In genomic region chr11:64814712-64815187, GRCh38 we compare ENCODE assay signal across 13 cellular contexts. TPM values are rescaled to one million over a fixed set of nuclear protein-coding genes. Genes with fewer than 3 reads are reported as not detected.
DNase-seq lines count a peak whose midpoint lies in the region; ATAC-seq and TF ChIP-seq lines count a peak whose summit lies in the region.
"Had no signal": no experiment of that assay in that cellular context is flagged by ENCODE, and none has a peak within 500 bp of the region (broad histone marks: within the 10 kb centered on the region; RNA-seq: fewer than 3 reads in every experiment).

No MANE protein-coding gene starts in this region.

- TF ChIP-seq POLR2A in GM18505 (IDR thresholded peaks at IDR 0.05; ENCODE audit: borderline replicate concordance, extremely low read depth, insufficient read depth, insufficient read length), result no peak

- no peaks in the 10 kb centered on the region for H3K27me3 ChIP-seq in effector memory CD4-positive, alpha-beta T cell (replicated peaks; ENCODE audit: control insufficient read depth, insufficient read depth, low read length, poor library complexity, severe bottlenecking)
- H3K27me3 ChIP-seq in HAP-1 (ENCODE audit: low read depth) (no peaks in the 10 kb centered on the region), left lung (no peaks in the 10 kb centered on the region)
- H3K27me3 ChIP-seq: testis had no signal

- no peak overlapping the region for H3K27ac ChIP-seq in effector memory CD4-positive, alpha-beta T cell (ENCODE audit: insufficient read depth, low read length, poor library complexity, severe bottlenecking)
- H3K27ac ChIP-seq in left lung, result no peak overlapping the region
- H3K27ac ChIP-seq: epithelial cell of prostate, KMS-11, testis had no signal

- intact Hi-C loops in left lung (cut with DNase I), result no loop called here

- in situ Hi-C loops in HAP-1 (cut with MboI; ENCODE audit: low sequenced_read_pairs), result no loop called here

- peaks cover 7% of the 10 kb centered on the region for H3K4me1 ChIP-seq in effector memory CD4-positive, alpha-beta T cell (ENCODE audit: control insufficient read depth, insufficient read depth, low read length, poor library complexity, severe bottlenecking)
- H3K4me1 ChIP-seq in HAP-1, result no peaks in the 10 kb centered on the region
- peaks cover 0 to 9% of the 10 kb centered on the region in 2 donors for H3K4me1 ChIP-seq in left lung

- ATAC-seq in GM18505 (IDR thresholded peaks at IDR 0.05; ENCODE audit: unreplicated experiment) (peak; percentile 44), GM21423 (IDR thresholded peaks at IDR 0.05; ENCODE audit: unreplicated experiment) (peak; percentile 49), HG03159 (IDR thresholded peaks at IDR 0.05; ENCODE audit: unreplicated experiment) (peak; percentile 45), left lung (no peak)
- ATAC-seq: activated T-cell treated with anti-CD3 and anti-CD28 coated beads, Interleukin-2, amount 50 U/mL, for 4 hours had no signal

- no peaks in the 10 kb centered on the region for H3K36me3 ChIP-seq in effector memory CD4-positive, alpha-beta T cell (ENCODE audit: control insufficient read depth, insufficient read depth, low read length)
- H3K36me3 ChIP-seq in HAP-1 (replicated peaks) (no peaks in the 10 kb centered on the region), left lung (no peaks in the 10 kb centered on the region)

- no peak for TF ChIP-seq CTCF in left lung (IDR thresholded peaks at IDR 0.05)

- no peak overlapping the region for H3K4me3 ChIP-seq in effector memory CD4-positive, alpha-beta T cell (ENCODE audit: insufficient read depth, low read depth, low read length, poor library complexity, severe bottlenecking)
- H3K4me3 ChIP-seq in HAP-1, result no peak overlapping the region
- H3K4me3 ChIP-seq in left lung, result no peak overlapping the region
- H3K4me3 ChIP-seq: testis had no signal

- DNase-seq in kidney tubule cell (ENCODE audit: low spot score) (peak; percentile 26), NCI-H748 treated with DMSO at 0.1 percent for 48 hours (lab: John Stamatoyannopoulos, UW) (no peak), HAP-1 (ENCODE audit: low spot score in 2 of 2) (no peak), left lung (no peak)
- no peak for DNase-seq in effector memory CD4-positive, alpha-beta T cell
- DNase-seq: activated T-cell treated with anti-CD3 and anti-CD28 coated beads, Interleukin-2, amount 50 U/mL, for 4 hours; NCI-H2171; testis had no signal

- H3K9me3 ChIP-seq in effector memory CD4-positive, alpha-beta T cell (ENCODE audit: control insufficient read depth, low read length), result no peaks in the 10 kb centered on the region
- H3K9me3 ChIP-seq in HAP-1, result no peaks in the 10 kb centered on the region
- H3K9me3 ChIP-seq in left lung, result no peaks in the 10 kb centered on the region
- H3K9me3 ChIP-seq: testis had no signal

RNA-seq across cellular contexts. Expression of gene MEN1, which starts 4.4 kb away (rescaled TPM):
- total RNA-seq in left lung, result 10 to 100 TPM; 26.9 to 29.3 TPM

RNA-seq across cellular contexts. Expression of gene MAP4K2, which starts 11.7 kb away (rescaled TPM):
- 10 to 100 TPM; 19.3 to 23.2 TPM for total RNA-seq in left lung

RNA-seq across cellular contexts. Expression of gene CDC42BPG, which starts 29.7 kb away (rescaled TPM):
- total RNA-seq in left lung, result 10 to 100 TPM; 18.0 to 25.9 TPM

RNA-seq across cellular contexts. Expression of gene SF1, which starts 36.4 kb away (rescaled TPM):
- 100 to 1,000 TPM; 169 to 228 TPM for total RNA-seq in left lung

RNA-seq across cellular contexts. Expression of gene PYGM, which starts 55.0 kb away (rescaled TPM):
- total RNA-seq in left lung, result 1 to 10 TPM; 1.3 to 3.7 TPM
